24 cellular contexts compared by ENCODE assay signal in genomic region chr10:103622935-103623574, GRCh38.
"Had no signal": no experiment of that assay in that cellular context is flagged by ENCODE, and none has a peak within 500 bp of the region (broad histone marks: within the 10 kb centered on the region; RNA-seq: fewer than 3 reads in every experiment).

No MANE protein-coding gene starts in this region.

- H3K4me3 ChIP-seq: left lung, pancreas, prostate gland, sigmoid colon, thoracic aorta, upper lobe of right lung had no signal

- H3K4me1 ChIP-seq: prostate gland had no signal

- H3K9me3 ChIP-seq: left lung, pancreas, prostate gland, sigmoid colon, thoracic aorta, upper lobe of right lung had no signal

- H3K36me3 ChIP-seq: pancreas had no signal

- DNase-seq: activated CD4-positive, alpha-beta memory T cell treated with anti-CD3 and anti-CD28 coated beads for 36 hours; activated CD4-positive, alpha-beta T cell treated with anti-CD3 and anti-CD28 coated beads, Interleukin-2, amount 10 ng/mL, durations not matched to agents 24 days and 14 days; activated CD4-positive, CD25-positive, alpha-beta regulatory T cell treated with anti-CD3 and anti-CD28 coated beads, Interleukin-2, amount 50 U/mL, for 72 hours; activated CD8-positive, alpha-beta memory T cell treated with anti-CD3 and anti-CD28 coated beads, Interleukin-2, amount 50 U/mL, for 4 hours; activated gamma-delta T cell; activated naive CD4-positive, alpha-beta T cell treated with anti-CD3 and anti-CD28 coated beads, Interleukin-2, amount 10 ng/mL, durations not matched to agents 7 days and 5 days; activated naive CD8-positive, alpha-beta T cell treated with anti-CD3 and anti-CD28 coated beads, Interleukin-2, amount 10 ng/mL, durations not matched to agents 7 days and 5 days; activated T-cell treated with anti-CD3 and anti-CD28 coated beads, Interleukin-2, amount 50 U/mL, for 24 hours; brain microvascular endothelial cell; effector CD4-positive, alpha-beta T cell; kidney glomerular epithelial cell; retina; sigmoid colon; small intestine; stimulated activated CD4-positive, alpha-beta T cell treated with anti-CD3 and anti-CD28 coated beads, Interleukin-4, amount 100 ng/mL, for 24 hours; T-helper 2 cell; upper lobe of right lung had no signal

- ATAC-seq: left lung; pancreas; stimulated activated effector memory CD8-positive, alpha-beta T cell treated with anti-CD3 and anti-CD28 coated beads, Interleukin-12 subunit alpha, Interleukin-12 subunit beta, amount 100 ng/mL, for 72 hours; upper lobe of right lung had no signal

- H3K27me3 ChIP-seq: brain microvascular endothelial cell, left lung, pancreas, sigmoid colon, upper lobe of right lung had no signal

- H3K27ac ChIP-seq: brain microvascular endothelial cell, pancreas, prostate gland, upper lobe of right lung had no signal

- FAIRE-seq: astrocyte, frontal cortex, pancreas, small intestine had no signal
